In genomic region chr2:88658318-88658717, GRCh38 we compare ENCODE assay signal across 16 cellular contexts. TPM values are rescaled to one million over a fixed set of nuclear protein-coding genes. Genes with fewer than 3 reads are reported as not detected.
DNase-seq lines count a peak whose midpoint lies in the region; ATAC-seq and TF ChIP-seq lines count a peak whose summit lies in the region.
"Had no signal": no experiment of that assay in that cellular context is flagged by ENCODE, and none has a peak within 500 bp of the region (broad histone marks: within the 10 kb centered on the region; RNA-seq: fewer than 3 reads in every experiment).

No MANE protein-coding gene starts in this region.

- DNase-seq in ELR (ENCODE audit: low read depth) (peak; percentile 82), SK-N-SH (no peak), epithelial cell of prostate (ENCODE audit: low read depth, low spot score) (no peak), psoas muscle (no peak), cortex of kidney (lab: John Stamatoyannopoulos, UW) (no peak), NCI-H345 treated with DMSO at 0.1 percent for 48 hours (lab: John Stamatoyannopoulos, UW; ENCODE audit: unreplicated experiment) (no peak), nucleus accumbens (lab: John Stamatoyannopoulos, UW) (no peak)
- DNase-seq: activated CD4-positive, alpha-beta T cell treated with anti-CD3 and anti-CD28 coated beads, Interleukin-2, amount 50 U/mL, for 48 hours; activated naive CD4-positive, alpha-beta T cell treated with anti-CD3 and anti-CD28 coated beads, Interleukin-2, amount 50 U/mL, for 16 hours; CD4-positive, alpha-beta T cell; effector memory CD4-positive, alpha-beta T cell; immature natural killer cell; NCI-H524 had no signal

- ATAC-seq in psoas muscle, result no peak
- ATAC-seq in HG02938 (IDR thresholded peaks at IDR 0.05; ENCODE audit: unreplicated experiment), result no peak

- CTCF ChIA-PET in SK-N-SH (lab: Yijun Ruan, JAX), result interaction anchor here (1.4 to 4.3 kb wide), 5 partner anchors 11 to 82 kb away, joined by 3 to 32 read pairs (median 21); no protein-coding TSS in a partner anchor

- peak overlapping the region; percentile 68 to 88; a peak in 3 of 4 replicates for H3K27ac ChIP-seq in SK-N-SH (ENCODE audit: low read depth in 2 of 2, low read length in 1 of 2)
- peak overlapping the region; percentile 69 for H3K27ac ChIP-seq in epithelial cell of prostate
- peak overlapping the region; percentile 95 for H3K27ac ChIP-seq in psoas muscle
- H3K27ac ChIP-seq: neural progenitor cell had no signal

- no peaks in the 10 kb centered on the region for H3K9me2 ChIP-seq in SK-N-SH

- WGBS in SK-N-SH (ENCODE audit: low lambda C conversion rate), result 10% methylated on average over 3 of the region's 3 CpGs
- 29 to 51% (median 40%) methylated on average over 3 of the region's 3 CpGs for WGBS in psoas muscle, 3 donors

- POLR2A ChIA-PET in SK-N-SH (lab: Yijun Ruan, JAX), result interaction anchor here (0.6 kb wide), 1 partner anchor 257 kb away, joined by 3 read pairs; no protein-coding TSS in a partner anchor

- no peak overlapping the region for H3K4me3 ChIP-seq in SK-N-SH (ENCODE audit: low read depth in 2 of 2, low read length in 1 of 2)
- H3K4me3 ChIP-seq in psoas muscle, result peak overlapping the region; percentile 55
- H3K4me3 ChIP-seq: HAP-1, neural progenitor cell had no signal

- H2AFZ ChIP-seq in SK-N-SH (ENCODE audit: low read depth), result peak overlapping the region; percentile 67; the same call in 1 of the 2 replicates
- H2AFZ ChIP-seq: neural progenitor cell had no signal

- no peak for TF ChIP-seq CTCF in SK-N-SH (IDR thresholded peaks at IDR 0.05)
- TF ChIP-seq CTCF in psoas muscle (IDR thresholded peaks at IDR 0.05), result no peak

- no peaks in the 10 kb centered on the region for H3K27me3 ChIP-seq in SK-N-SH (ENCODE audit: insufficient read depth)
- H3K27me3 ChIP-seq in psoas muscle (ENCODE audit: insufficient read depth in 3 of 3, low read length in 2 of 3), result no peaks in the 10 kb centered on the region
- H3K27me3 ChIP-seq: neural progenitor cell had no signal

- intact Hi-C loops in psoas muscle (cut with DNase I), result no loop called here

- TF ChIP-seq EP300 in SK-N-SH (IDR thresholded peaks at IDR 0.05; ENCODE audit: borderline replicate concordance in 1 of 2, low read depth in 1 of 2, low read length in 1 of 2), result peak in 1 of 2 experiments; percentile 64; a peak in 1 of 4 replicates

- peaks cover 0 to 19% of the 10 kb centered on the region in 2 experiments; a peak in 2 of 4 replicates for H3K4me1 ChIP-seq in SK-N-SH (ENCODE audit: control insufficient read depth in 1 of 2, insufficient read depth in 2 of 2, low read depth in 1 of 2, low read length in 1 of 2)
- peaks cover 29% of the 10 kb centered on the region for H3K4me1 ChIP-seq in psoas muscle
- H3K4me1 ChIP-seq: HAP-1, neural progenitor cell had no signal

- H3K36me3 ChIP-seq in SK-N-SH (replicated peaks in 1 of 2; ENCODE audit: control insufficient read depth in 1 of 2, insufficient read depth in 2 of 2, low read length in 1 of 2), result no peaks in the 10 kb centered on the region
- H3K36me3 ChIP-seq in psoas muscle (ENCODE audit: insufficient read depth in 1 of 2, low read depth in 1 of 2), result no peaks in the 10 kb centered on the region
- H3K36me3 ChIP-seq: HAP-1, neural progenitor cell had no signal

- peaks cover 37% of the 10 kb centered on the region for H3F3A ChIP-seq in SK-N-SH (replicated peaks; ENCODE audit: insufficient read depth)

- peak overlapping the region; percentile 50; the same call in 1 of the 2 replicates for H3K4me2 ChIP-seq in SK-N-SH
- H3K4me2 ChIP-seq: neural progenitor cell had no signal

- H3K9me3 ChIP-seq in SK-N-SH, result no peaks in the 10 kb centered on the region
- no peaks in the 10 kb centered on the region for H3K9me3 ChIP-seq in psoas muscle

- H4K20me1 ChIP-seq in SK-N-SH (ENCODE audit: insufficient read depth), result no peaks in the 10 kb centered on the region

- H3K9ac ChIP-seq in SK-N-SH, result peak overlapping the region; percentile 18; the same call in 1 of the 2 replicates
- H3K9ac ChIP-seq: neural progenitor cell had no signal

- TF ChIP-seq RAD21 in SK-N-SH (IDR thresholded peaks at IDR 0.05; ENCODE audit: low read length), result no peak

- no peaks in the 10 kb centered on the region for H3K79me2 ChIP-seq in SK-N-SH (ENCODE audit: insufficient read depth)

TF ChIP-seq in SK-N-SH, 30 proteins besides CTCF, POLR2A, EP300 and RAD21:
- TF ChIP-seq FOXM1 (IDR thresholded peaks at IDR 0.05; ENCODE audit: low read depth) (0 out of 2 replicates have a peak, but pooled peaks have one; percentile 56), SIN3A (IDR thresholded peaks at IDR 0.05; ENCODE audit: borderline replicate concordance, low read depth, low read length) (peak; percentile 47; the same call in 1 of the 2 replicates), JUND (IDR thresholded peaks at IDR 0.05) (peak; percentile 59), NFIC (IDR thresholded peaks at IDR 0.05; ENCODE audit: borderline replicate concordance) (peak; percentile 74), YY1 (IDR thresholded peaks at IDR 0.05; ENCODE audit: low read depth) (no peak), MEF2A (IDR thresholded peaks at IDR 0.05; ENCODE audit: borderline replicate concordance, low read depth) (peak; percentile 60; the same call in 1 of the 2 replicates), RXRA (IDR thresholded peaks at IDR 0.05; ENCODE audit: borderline replicate concordance, low read depth) (peak; percentile 9; the same call in 1 of the 2 replicates), FOSL2 (IDR thresholded peaks at IDR 0.05; ENCODE audit: borderline replicate concordance, low read depth) (peak; percentile 78; the same call in 1 of the 2 replicates), SMC3 (IDR thresholded peaks at IDR 0.05; ENCODE audit: low read depth, low read length) (no peak), POLR2AphosphoS5 (IDR thresholded peaks at IDR 0.05; ENCODE audit: low read depth, low read length) (0 out of 2 replicates have a peak, but pooled peaks have one; percentile 17), TCF12 (IDR thresholded peaks at IDR 0.05) (peak; percentile 66), TEAD4 (IDR thresholded peaks at IDR 0.05; ENCODE audit: borderline replicate concordance, insufficient read depth) (peak; percentile 69; the same call in 1 of the 2 replicates)
- TF ChIP-seq, protein P1, sequence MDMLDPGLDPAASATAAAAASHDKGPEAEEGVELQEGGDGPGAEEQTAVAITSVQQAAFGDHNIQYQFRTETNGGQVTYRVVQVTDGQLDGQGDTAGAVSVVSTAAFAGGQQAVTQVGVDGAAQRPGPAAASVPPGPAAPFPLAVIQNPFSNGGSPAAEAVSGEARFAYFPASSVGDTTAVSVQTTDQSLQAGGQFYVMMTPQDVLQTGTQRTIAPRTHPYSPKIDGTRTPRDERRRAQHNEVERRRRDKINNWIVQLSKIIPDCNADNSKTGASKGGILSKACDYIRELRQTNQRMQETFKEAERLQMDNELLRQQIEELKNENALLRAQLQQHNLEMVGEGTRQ (IDR thresholded peaks at IDR 0.05; ENCODE audit: borderline replicate concordance, low read depth, low read length), result no peak
- TF ChIP-seq, protein P2, sequence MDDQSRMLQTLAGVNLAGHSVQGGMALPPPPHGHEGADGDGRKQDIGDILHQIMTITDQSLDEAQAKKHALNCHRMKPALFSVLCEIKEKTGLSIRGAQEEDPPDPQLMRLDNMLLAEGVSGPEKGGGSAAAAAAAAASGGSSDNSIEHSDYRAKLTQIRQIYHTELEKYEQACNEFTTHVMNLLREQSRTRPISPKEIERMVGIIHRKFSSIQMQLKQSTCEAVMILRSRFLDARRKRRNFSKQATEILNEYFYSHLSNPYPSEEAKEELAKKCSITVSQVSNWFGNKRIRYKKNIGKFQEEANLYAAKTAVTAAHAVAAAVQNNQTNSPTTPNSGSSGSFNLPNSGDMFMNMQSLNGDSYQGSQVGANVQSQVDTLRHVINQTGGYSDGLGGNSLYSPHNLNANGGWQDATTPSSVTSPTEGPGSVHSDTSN (IDR thresholded peaks at IDR 0.05), result peak; percentile 76

RNA-seq across cellular contexts. Expression of gene EIF2AK3, which starts 31.1 kb away (rescaled TPM):
- 2.2 and 4.8 TPM in 2 replicates for polyA plus RNA-seq in SK-N-SH (2012; rRNA removed)
- 4.2 and 4.8 TPM in 2 replicates for polyA plus RNA-seq in SK-N-SH (2012; cell fraction: cytosol; rRNA removed)
- polyA plus RNA-seq in SK-N-SH (2012; cell fraction: nucleus; rRNA removed), result 4.8 and 9.9 TPM in 2 replicates
- total RNA-seq in psoas muscle, result 1 to 10 TPM; 5.0 to 9.6 (median 8.0) TPM
- polyA plus RNA-seq in psoas muscle, result 1 to 10 TPM; 2.1 to 7.7 (median 6.7) TPM

RNA-seq across cellular contexts. Expression of gene RPIA, which starts 33.2 kb away (rescaled TPM):
- polyA plus RNA-seq in SK-N-SH (2012; rRNA removed) (16.0 and 17.4 TPM in 2 replicates), psoas muscle (10 to 100 TPM; 18.2 to 45.6 (median 34.6) TPM)
- 19.5 and 20.8 TPM in 2 replicates for polyA plus RNA-seq in SK-N-SH (2012; cell fraction: cytosol; rRNA removed)
- 6.3 and 7.3 TPM in 2 replicates for polyA plus RNA-seq in SK-N-SH (2012; cell fraction: nucleus; rRNA removed)
- 10 to 100 TPM; 14.1 to 22.5 (median 20.1) TPM for total RNA-seq in psoas muscle
